Comparison of ENCODE assay signal across 19 cellular contexts in genomic region chr15:100118546-100118945, GRCh38.
"Had no signal": no experiment of that assay in that cellular context is flagged by ENCODE, and none has a peak within 500 bp of the region (broad histone marks: within the 10 kb centered on the region; RNA-seq: fewer than 3 reads in every experiment).

No MANE protein-coding gene starts in this region.

- DNase-seq: dorsolateral prefrontal cortex; effector CD4-positive, alpha-beta T cell; hypothalamus; left ventricle myocardium superior; lower lobe of right lung; natural killer cell; nucleus accumbens; psoas muscle; right cardiac atrium; stimulated activated CD4-positive, alpha-beta T cell treated with anti-CD3 and anti-CD28 coated beads, Interleukin-15, amount 100 ng/mL, for 24 hours; stimulated activated CD4-positive, alpha-beta T cell treated with anti-CD3 and anti-CD28 coated beads, Interleukin-4, amount 100 ng/mL, for 1 hour; stimulated activated CD8-positive, alpha-beta memory T cell treated with anti-CD3 and anti-CD28 coated beads, Interleukin-4, amount 100 ng/mL, for 48 hours; stimulated activated naive CD4-positive, alpha-beta T cell; substantia nigra; upper lobe of left lung had no signal

- H3K9me3 ChIP-seq: uterus had no signal

- H3K36me3 ChIP-seq: lower lobe of right lung, thoracic aorta, tibial nerve, upper lobe of left lung, uterus had no signal

- H3K4me3 ChIP-seq: dorsolateral prefrontal cortex, lower lobe of right lung, psoas muscle, skin epidermis, thoracic aorta, tibial nerve, upper lobe of left lung, uterus had no signal

- ATAC-seq: left ventricle myocardium superior, lower lobe of right lung, natural killer cell, psoas muscle, right cardiac atrium had no signal

- H3K27ac ChIP-seq: dorsolateral prefrontal cortex, lower lobe of right lung, psoas muscle, skin epidermis, thoracic aorta, tibial nerve, upper lobe of left lung, uterus had no signal

- H3K27me3 ChIP-seq: dorsolateral prefrontal cortex, tibial nerve, upper lobe of left lung, uterus had no signal
